In the genomic region with DNA sequence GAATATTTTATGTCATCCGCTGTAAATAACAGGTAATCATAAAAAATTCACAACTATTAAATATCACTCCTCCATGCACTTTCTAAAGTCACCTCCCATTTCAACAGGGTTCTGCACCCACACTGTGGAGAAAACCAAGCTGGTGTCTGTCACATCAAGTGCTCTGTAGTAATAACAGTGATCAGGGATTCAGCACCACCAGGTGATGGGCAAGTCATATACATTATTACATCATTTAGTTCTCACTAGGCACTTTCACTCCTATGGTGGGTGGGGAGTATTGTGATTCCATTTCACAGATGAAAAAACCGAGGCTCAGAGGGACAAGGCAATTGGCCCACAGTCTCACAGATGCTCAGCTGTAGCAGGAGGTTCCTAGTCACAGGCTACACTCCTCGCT, we compare ENCODE assay signal across 2 cellular contexts.
TF ChIP-seq lines count a peak whose summit lies in the region.

No MANE protein-coding gene starts in this region.

TF ChIP-seq in HepG2, 621 proteins besides CTCF, POLR2A, EP300 and RAD21:
- TF ChIP-seq ZNF629 (CRISPR knock-in tag; conservative IDR thresholded peaks at IDR 0.05) (0 out of 2 replicates have a peak, but pooled peaks have one; percentile 23), ZNF468 (CRISPR knock-in tag; IDR thresholded peaks at IDR 0.05) (no peak), CEBPB (IDR thresholded peaks at IDR 0.05; ENCODE audit: borderline replicate concordance, low read depth, low read length) (peak; percentile 23; the same call in 1 of the 2 replicates)

TF ChIP-seq in GM12878, 131 proteins besides CTCF, POLR2A, EP300 and RAD21:
- no peak for TF ChIP-seq KDM1A (IDR thresholded peaks at IDR 0.05; ENCODE audit: borderline replicate concordance)
